ENCODE assay signal across 8 cellular contexts in the genomic region with DNA sequence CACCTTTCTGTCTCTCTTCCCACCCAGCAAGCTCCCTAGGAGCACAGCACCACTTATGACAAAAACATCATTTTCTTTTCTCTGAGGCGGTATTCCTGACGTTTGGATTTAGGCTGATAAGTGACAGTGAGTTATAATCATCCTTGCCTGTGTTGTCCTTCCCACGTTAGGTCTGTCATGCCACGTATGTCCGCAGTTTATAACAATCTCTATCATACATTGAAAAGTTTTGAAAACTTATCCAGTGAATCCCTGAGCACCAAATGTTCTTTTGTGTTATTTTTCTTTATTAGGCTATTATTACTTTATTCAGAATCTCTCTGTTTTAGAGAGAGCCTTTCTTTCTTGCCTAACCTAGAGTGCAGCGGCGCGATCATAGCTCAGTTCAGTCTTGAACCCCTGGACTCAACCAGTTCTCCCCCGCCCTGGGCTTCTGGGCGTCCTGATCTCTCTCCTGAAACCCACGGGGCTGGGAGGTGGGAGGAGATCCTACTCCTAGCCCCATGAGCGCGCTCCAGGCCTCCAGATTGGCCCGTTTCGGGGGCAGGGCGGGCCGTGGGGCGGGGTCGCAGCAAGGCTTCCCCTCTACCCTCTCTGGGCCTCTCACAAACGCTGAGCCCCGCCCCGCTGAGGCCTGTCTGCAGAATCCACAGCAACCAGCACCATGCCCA. TPM values are rescaled to one million over a fixed set of nuclear protein-coding genes. Genes with fewer than 3 reads are reported as not detected.
DNase-seq lines count a peak whose midpoint lies in the region; ATAC-seq lines count a peak whose summit lies in the region.

A gene (plus strand): TSS at position 606 of the 671 bp plus-strand sequence. CDS start 59 bp downstream, at position 665.

- H3K9me3 ChIP-seq in muscle layer of duodenum (ENCODE audit: control insufficient read depth in 1 of 2, low read length in 2 of 2), result no peaks in the 10 kb centered on the region

- H3K4me1 ChIP-seq in muscle layer of duodenum (ENCODE audit: control insufficient read depth in 1 of 2, insufficient read depth in 2 of 2, low read length in 2 of 2), result peaks cover 5 to 11% of the 10 kb centered on the region in 2 donors

- no peaks in the 10 kb centered on the region for H3K27me3 ChIP-seq in muscle layer of duodenum (ENCODE audit: low read depth, low read length)

- H3K27ac ChIP-seq in muscle layer of duodenum (ENCODE audit: low read length), result no peak within 1 kb of the TSS

- DNase-seq in NCI-H82 treated with DMSO at 0.1 percent for 48 hours (lab: John Stamatoyannopoulos, UW; ENCODE audit: unreplicated experiment), result peak; percentile 79
- DNase-seq in activated T-cell treated with anti-CD3 and anti-CD28 coated beads for 48 hours (ENCODE audit: low read depth), result peak; percentile 82
- DNase-seq in stimulated activated CD8-positive, alpha-beta memory T cell treated with anti-CD3 and anti-CD28 coated beads, Interleukin-4, amount 100 ng/mL, for 4 hours (ENCODE audit: low read depth in 2 of 2, low spot score in 1 of 2), result peak; percentile 29 to 51
- DNase-seq in COR-L47 (lab: John Stamatoyannopoulos, UW), result no peak

- H3K4me3 ChIP-seq in muscle layer of duodenum (ENCODE audit: low read depth in 1 of 2, low read length in 2 of 2), result peak within 1 kb of the TSS; percentile 56 to 72

- ATAC-seq in GM18519 (IDR thresholded peaks at IDR 0.05; ENCODE audit: low FRiP score, unreplicated experiment) (peak; percentile 81), HG02981 (IDR thresholded peaks at IDR 0.05; ENCODE audit: unreplicated experiment) (peak; percentile 87), esophagus mucosa (peak; percentile 97)

- peaks cover 3 to 7% of the 10 kb centered on the region in 2 donors for H3K36me3 ChIP-seq in muscle layer of duodenum (ENCODE audit: control insufficient read depth in 1 of 2, insufficient read depth in 2 of 2, low read length in 2 of 2)

RNA-seq across cellular contexts. Expression of the gene that starts here (rescaled TPM):
- total RNA-seq in esophagus mucosa, result 17.7 TPM
